Comparison of ENCODE assay signal across 17 cellular contexts in the genomic region with DNA sequence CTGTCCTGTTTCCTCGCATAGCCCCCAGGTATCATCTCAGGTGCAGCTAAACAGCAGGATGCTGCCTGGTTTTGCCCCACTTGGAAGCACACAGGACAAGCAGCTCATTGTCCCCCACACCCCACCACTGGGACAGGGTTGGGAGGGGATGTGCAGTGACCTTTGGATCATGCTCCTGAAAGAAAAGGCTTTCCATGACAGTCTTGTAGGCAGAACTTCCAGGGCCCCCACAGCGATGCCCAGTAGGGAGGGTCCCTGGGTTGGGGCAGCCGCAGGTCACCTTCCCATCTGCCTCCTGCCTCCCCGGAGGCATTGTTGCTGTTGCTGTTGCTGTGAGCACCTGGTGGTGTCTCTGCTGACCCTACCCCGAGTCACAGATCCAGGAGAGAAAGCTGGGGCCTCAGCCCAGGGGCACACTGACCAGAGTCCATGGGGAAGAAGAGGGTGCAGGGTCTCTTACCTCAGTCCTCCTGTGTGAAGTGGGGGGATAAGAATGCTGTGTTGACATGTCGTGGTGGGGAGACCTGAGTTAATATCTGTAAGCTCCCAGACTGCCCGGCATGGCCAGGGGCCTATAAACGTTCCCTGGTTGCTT. TPM values are rescaled to one million over a fixed set of nuclear protein-coding genes. Genes with fewer than 3 reads are reported as not detected.
DNase-seq lines count a peak whose midpoint lies in the region; ATAC-seq and TF ChIP-seq lines count a peak whose summit lies in the region.
"Had no signal": no experiment of that assay in that cellular context is flagged by ENCODE, and none has a peak within 500 bp of the region (broad histone marks: within the 10 kb centered on the region; RNA-seq: fewer than 3 reads in every experiment).

No MANE protein-coding gene starts in this region.

- H3K9me3 ChIP-seq in RWPE2 (ENCODE audit: severe bottlenecking) (peaks cover 3% of the 10 kb centered on the region), neuronal stem cell (replicated peaks in 1 of 2; ENCODE audit: control insufficient read depth in 2 of 2, insufficient read depth in 1 of 2, low read depth in 1 of 2, low read length in 2 of 2) (peaks cover 0 to under 1% of the 10 kb centered on the region in 2 donors)
- H3K9me3 ChIP-seq: MG63 had no signal

- no peak overlapping the region for H2BK5ac ChIP-seq in neuronal stem cell (ENCODE audit: low read length)

- no peak overlapping the region for H3K23ac ChIP-seq in neuronal stem cell (ENCODE audit: low read depth, low read length, poor library complexity)

- H3K4me1 Mint-ChIP-seq in activated T-cell treated with anti-CD3 and anti-CD28 coated beads, Interleukin-2, amount 50 U/mL, for 24 hours (ENCODE audit: low read depth), result peaks cover 8% of the 10 kb centered on the region
- peaks cover 14% of the 10 kb centered on the region for H3K4me1 Mint-ChIP-seq in activated T-cell treated with anti-CD3 and anti-CD28 coated beads, Interleukin-2, amount 50 U/mL, for 72 hours (ENCODE audit: low read depth)
- peaks cover 6% of the 10 kb centered on the region for H3K4me1 Mint-ChIP-seq in type B pancreatic cell (ENCODE audit: unreplicated experiment)
- H3K4me1 Mint-ChIP-seq: B cell had no signal

- H3K18ac ChIP-seq in neuronal stem cell (ENCODE audit: low read length), result no peak overlapping the region

- H3K4me1 ChIP-seq in RWPE2 (ENCODE audit: insufficient read depth, poor library complexity, severe bottlenecking), result no peaks in the 10 kb centered on the region
- peaks cover 0 to 1% of the 10 kb centered on the region in 2 donors for H3K4me1 ChIP-seq in neuronal stem cell (ENCODE audit: control insufficient read depth in 2 of 2, insufficient read depth in 1 of 2, low read depth in 1 of 2, low read length in 2 of 2)

- no peak overlapping the region for H3K4me2 ChIP-seq in neuronal stem cell (ENCODE audit: insufficient read depth, low read length, poor library complexity, severe bottlenecking)

- H3K36me3 Mint-ChIP-seq in activated T-cell treated with anti-CD3 and anti-CD28 coated beads, Interleukin-2, amount 50 U/mL, for 24 hours (ENCODE audit: low read depth), result peaks cover 91% of the 10 kb centered on the region
- peaks cover 5 to 12% of the 10 kb centered on the region in 2 donors for H3K36me3 Mint-ChIP-seq in activated T-cell treated with anti-CD3 and anti-CD28 coated beads, Interleukin-2, amount 50 U/mL, for 72 hours (ENCODE audit: insufficient read depth in 2 of 2)
- peaks cover 19% of the 10 kb centered on the region for H3K36me3 Mint-ChIP-seq in type B pancreatic cell

- H3K36me3 ChIP-seq in RWPE2 (ENCODE audit: low read depth) (peaks cover 82% of the 10 kb centered on the region), neuronal stem cell (replicated peaks in 1 of 2; ENCODE audit: control insufficient read depth in 2 of 2, insufficient read depth in 2 of 2, low read length in 2 of 2) (peaks cover 53 to 98% of the 10 kb centered on the region in 2 donors)

- no peak overlapping the region for H2AK5ac ChIP-seq in neuronal stem cell (ENCODE audit: low read depth, low read length)

- TF ChIP-seq CTCF in RWPE2 (IDR thresholded peaks at IDR 0.05; ENCODE audit: poor library complexity, severe bottlenecking) (no peak), type B pancreatic cell (conservative IDR thresholded peaks at IDR 0.05) (no peak)

- no peaks in the 10 kb centered on the region for H3K9me3 Mint-ChIP-seq in activated T-cell treated with anti-CD3 and anti-CD28 coated beads, Interleukin-2, amount 50 U/mL, for 24 hours
- no peaks in the 10 kb centered on the region for H3K9me3 Mint-ChIP-seq in activated T-cell treated with anti-CD3 and anti-CD28 coated beads, Interleukin-2, amount 50 U/mL, for 72 hours
- no peaks in the 10 kb centered on the region for H3K9me3 Mint-ChIP-seq in type B pancreatic cell

- no peak overlapping the region for H4K91ac ChIP-seq in neuronal stem cell (ENCODE audit: low read depth, low read length, poor library complexity)

- no peaks in the 10 kb centered on the region for H3K27me3 Mint-ChIP-seq in activated T-cell treated with anti-CD3 and anti-CD28 coated beads, Interleukin-2, amount 50 U/mL, for 24 hours
- H3K27me3 Mint-ChIP-seq in activated T-cell treated with anti-CD3 and anti-CD28 coated beads, Interleukin-2, amount 50 U/mL, for 72 hours (ENCODE audit: low read depth), result no peaks in the 10 kb centered on the region
- no peaks in the 10 kb centered on the region for H3K27me3 Mint-ChIP-seq in type B pancreatic cell
- H3K27me3 Mint-ChIP-seq: B cell had no signal

- no peak overlapping the region for H2BK12ac ChIP-seq in neuronal stem cell (ENCODE audit: low read length)

- no peak overlapping the region for H3K4ac ChIP-seq in neuronal stem cell (ENCODE audit: low read length)

- H3K27me3 ChIP-seq in RWPE2 (ENCODE audit: insufficient read depth, poor library complexity, severe bottlenecking) (no peaks in the 10 kb centered on the region), neuronal stem cell (ENCODE audit: control insufficient read depth in 3 of 3, insufficient read depth in 3 of 3, low read depth in 1 of 3, low read length in 3 of 3) (no peaks in the 10 kb centered on the region)
- H3K27me3 ChIP-seq: MG63 had no signal

- peaks cover 9% of the 10 kb centered on the region for H3K79me1 ChIP-seq in neuronal stem cell (ENCODE audit: low read depth, low read length)

- H4K8ac ChIP-seq in neuronal stem cell (ENCODE audit: low read depth, low read length), result no peak overlapping the region

- H3K27ac ChIP-seq in RWPE2 (ENCODE audit: poor library complexity, severe bottlenecking), result no peak overlapping the region
- H3K27ac ChIP-seq in neuronal stem cell (replicated peaks; ENCODE audit: low read length), result no peak overlapping the region

- no peak overlapping the region for H3K14ac ChIP-seq in neuronal stem cell (ENCODE audit: low read length)

- peak overlapping the region; percentile 28 for H3K27ac Mint-ChIP-seq in activated T-cell treated with anti-CD3 and anti-CD28 coated beads, Interleukin-2, amount 50 U/mL, for 24 hours
- H3K27ac Mint-ChIP-seq in activated T-cell treated with anti-CD3 and anti-CD28 coated beads, Interleukin-2, amount 50 U/mL, for 72 hours, result no peak overlapping the region
- H3K27ac Mint-ChIP-seq in type B pancreatic cell, result no peak overlapping the region
- H3K27ac Mint-ChIP-seq: B cell had no signal

- no peak overlapping the region for H2BK120ac ChIP-seq in neuronal stem cell (ENCODE audit: low read depth, low read length)

- H2AFZ ChIP-seq in neuronal stem cell (ENCODE audit: low read length), result no peak overlapping the region

- ATAC-seq in activated T-cell treated with anti-CD3 and anti-CD28 coated beads, Interleukin-2, amount 50 U/mL, for 72 hours (replicated peaks in 1 of 2), result no peak
- no peak for ATAC-seq in RWPE2 (ENCODE audit: low read depth)
- no peak for ATAC-seq in GM18867 (IDR thresholded peaks at IDR 0.05; ENCODE audit: unreplicated experiment)

- peak overlapping the region; percentile 3 for H3K9ac ChIP-seq in neuronal stem cell (ENCODE audit: low read depth, low read length, poor library complexity)

- no peak overlapping the region for H3K4me3 Mint-ChIP-seq in activated T-cell treated with anti-CD3 and anti-CD28 coated beads, Interleukin-2, amount 50 U/mL, for 24 hours
- H3K4me3 Mint-ChIP-seq in activated T-cell treated with anti-CD3 and anti-CD28 coated beads, Interleukin-2, amount 50 U/mL, for 72 hours, result no peak overlapping the region
- no peak overlapping the region for H3K4me3 Mint-ChIP-seq in type B pancreatic cell
- H3K4me3 Mint-ChIP-seq: B cell had no signal

- H3K4me3 ChIP-seq in RWPE2 (ENCODE audit: severe bottlenecking) (no peak overlapping the region), neuronal stem cell (ENCODE audit: low read length in 2 of 2) (no peak overlapping the region)
- H3K4me3 ChIP-seq: MG63 had no signal

- no peak overlapping the region for H2BK15ac ChIP-seq in neuronal stem cell (ENCODE audit: low read length)

- WGBS in neuronal stem cell (ENCODE audit: extremely low coverage in 2 of 2, insufficient read length in 2 of 2, insufficient replicate concordance in 1 of 2), 2 donors, result no CpG with 5 or more reads among the region's 8 CpGs

- DNase-seq in activated T-cell treated with anti-CD3 and anti-CD28 coated beads, Interleukin-2, amount 50 U/mL, for 24 hours, result peak; percentile 17
- no peak for DNase-seq in activated T-cell treated with anti-CD3 and anti-CD28 coated beads, Interleukin-2, amount 50 U/mL, for 72 hours
- DNase-seq in RWPE2 (ENCODE audit: low spot score) (peak; percentile 34), neuronal stem cell (ENCODE audit: low spot score) (no peak), type B pancreatic cell (ENCODE audit: extremely low spot score, unreplicated experiment) (peak; percentile 51), NCI-H2081 (lab: John Stamatoyannopoulos, UW) (no peak)
- DNase-seq: DND-41, Kasumi-1, MG63, NCI-H1048, NCI-H1436 treated with DMSO at 0.1 percent for 48 hours, NCI-H2029 treated with DMSO at 0.1 percent for 48 hours, NCI-H446 treated with DMSO at 0.1 percent for 48 hours, NCI-H69, SIG-M5 had no signal

RNA-seq across cellular contexts. Expression of a gene that starts 8.5 kb away (rescaled TPM):
- total RNA-seq in activated T-cell treated with anti-CD3 and anti-CD28 coated beads, Interleukin-2, amount 50 U/mL, for 72 hours, result 10 to 100 TPM; 18.6 to 18.7 TPM
- 6.8 TPM for polyA plus RNA-seq in neuronal stem cell (2013, experiment 1 of 2)
- polyA plus RNA-seq in neuronal stem cell (2013, experiment 2 of 2), result 6.1 TPM
- 14.2 and 27.8 TPM in 2 replicates for total RNA-seq in type B pancreatic cell (ENCODE audit: low replicate concordance)

Comparison
In these comparisons a context has a peak if more than half of its experiments do, and no peak if none do; other contexts are left out.
1. DNase-seq: peak in activated T-cell treated with anti-CD3 and anti-CD28 coated beads, Interleukin-2, amount 50 U/mL, for 24 hours (single experiment), RWPE2 (single experiment) and type B pancreatic cell (single experiment); none in activated T-cell treated with anti-CD3 and anti-CD28 coated beads, Interleukin-2, amount 50 U/mL, for 72 hours (0 of 2), neuronal stem cell (single experiment) and NCI-H2081 (0 of 2).